ENCODE assay signal across 8 cellular contexts in the genomic region with DNA sequence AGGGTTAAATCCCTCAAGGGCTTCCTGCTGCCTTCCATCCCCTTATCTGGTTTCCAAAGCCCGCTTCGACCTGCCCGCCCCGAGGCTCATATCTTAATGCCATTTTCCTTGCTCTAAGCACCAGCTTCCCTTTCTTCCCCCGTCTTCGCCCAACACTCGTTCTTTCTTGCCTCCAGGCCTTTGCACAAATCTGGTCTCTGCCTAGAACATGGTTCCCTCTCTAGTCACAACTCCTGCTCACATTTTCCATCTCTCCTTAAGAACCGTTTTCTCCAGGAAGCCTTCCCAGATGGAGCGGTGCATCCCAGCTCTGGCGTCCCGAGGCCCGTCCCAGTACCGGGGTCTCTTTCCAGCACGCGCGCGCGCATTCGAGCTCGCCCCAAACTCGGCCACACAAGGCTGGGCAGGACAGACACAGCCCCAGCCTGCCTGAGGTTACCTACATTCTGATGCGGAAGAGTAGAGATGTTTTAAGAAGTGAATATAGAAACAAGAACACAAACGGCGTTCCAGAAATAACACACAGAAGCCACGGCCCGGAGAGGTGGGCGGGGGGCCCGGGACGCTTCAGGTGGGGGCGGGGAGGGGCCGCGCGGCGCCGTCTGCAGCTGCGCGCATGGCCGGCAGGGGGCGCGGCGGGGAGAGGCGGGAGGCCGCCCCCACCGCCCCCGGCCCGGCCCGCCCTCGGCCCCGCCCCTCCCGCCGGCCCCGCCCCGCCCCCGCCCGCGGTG. TPM values are rescaled to one million over a fixed set of nuclear protein-coding genes. Genes with fewer than 3 reads are reported as not detected.
DNase-seq lines count a peak whose midpoint lies in the region; ATAC-seq, FAIRE-seq and TF ChIP-seq lines count a peak whose summit lies in the region.

A gene with protein sequence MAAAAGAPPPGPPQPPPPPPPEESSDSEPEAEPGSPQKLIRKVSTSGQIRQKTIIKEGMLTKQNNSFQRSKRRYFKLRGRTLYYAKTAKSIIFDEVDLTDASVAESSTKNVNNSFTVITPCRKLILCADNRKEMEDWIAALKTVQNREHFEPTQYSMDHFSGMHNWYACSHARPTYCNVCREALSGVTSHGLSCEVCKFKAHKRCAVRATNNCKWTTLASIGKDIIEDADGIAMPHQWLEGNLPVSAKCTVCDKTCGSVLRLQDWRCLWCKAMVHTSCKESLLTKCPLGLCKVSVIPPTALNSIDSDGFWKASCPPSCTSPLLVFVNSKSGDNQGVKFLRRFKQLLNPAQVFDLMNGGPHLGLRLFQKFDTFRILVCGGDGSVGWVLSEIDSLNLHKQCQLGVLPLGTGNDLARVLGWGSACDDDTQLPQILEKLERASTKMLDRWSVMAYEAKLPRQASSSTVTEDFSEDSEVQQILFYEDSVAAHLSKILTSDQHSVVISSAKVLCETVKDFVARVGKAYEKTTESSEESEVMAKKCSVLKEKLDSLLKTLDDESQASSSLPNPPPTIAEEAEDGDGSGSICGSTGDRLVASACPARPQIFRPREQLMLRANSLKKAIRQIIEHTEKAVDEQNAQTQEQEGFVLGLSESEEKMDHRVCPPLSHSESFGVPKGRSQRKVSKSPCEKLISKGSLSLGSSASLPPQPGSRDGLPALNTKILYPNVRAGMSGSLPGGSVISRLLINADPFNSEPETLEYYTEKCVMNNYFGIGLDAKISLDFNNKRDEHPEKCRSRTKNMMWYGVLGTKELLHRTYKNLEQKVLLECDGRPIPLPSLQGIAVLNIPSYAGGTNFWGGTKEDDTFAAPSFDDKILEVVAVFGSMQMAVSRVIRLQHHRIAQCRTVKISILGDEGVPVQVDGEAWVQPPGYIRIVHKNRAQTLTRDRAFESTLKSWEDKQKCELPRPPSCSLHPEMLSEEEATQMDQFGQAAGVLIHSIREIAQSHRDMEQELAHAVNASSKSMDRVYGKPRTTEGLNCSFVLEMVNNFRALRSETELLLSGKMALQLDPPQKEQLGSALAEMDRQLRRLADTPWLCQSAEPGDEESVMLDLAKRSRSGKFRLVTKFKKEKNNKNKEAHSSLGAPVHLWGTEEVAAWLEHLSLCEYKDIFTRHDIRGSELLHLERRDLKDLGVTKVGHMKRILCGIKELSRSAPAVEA (plus strand): TSS at position 726 of the 731 bp plus-strand sequence. CDS start 25 bp downstream, outside the sequence.

- peaks cover 0 to 79% (median 30%) of the 10 kb centered on the region in 12 donors for H3K4me1 ChIP-seq in heart left ventricle
- H3K4me1 ChIP-seq in psoas muscle = peaks cover 45% of the 10 kb centered on the region
- H3K4me1 ChIP-seq in urinary bladder (ENCODE audit: insufficient read depth) = no peaks in the 10 kb centered on the region

- H3K4me3 ChIP-seq in heart left ventricle = peak within 1 kb of the TSS; percentile 39 to 90 (median 70)
- H3K4me3 ChIP-seq in psoas muscle = peak within 1 kb of the TSS; percentile 75
- H3K4me3 ChIP-seq in urinary bladder (ENCODE audit: low read depth, low read length) = peak within 1 kb of the TSS; percentile 96

- H3K9me3 ChIP-seq in heart left ventricle = no peaks in the 10 kb centered on the region
- H3K9me3 ChIP-seq in psoas muscle = no peaks in the 10 kb centered on the region

- FAIRE-seq in D721Med (lab: Jason Lieb, UNC) = no peak

- H3K4me1 Mint-ChIP-seq in activated naive CD8-positive, alpha-beta T cell treated with anti-CD3 and anti-CD28 coated beads for 36 hours = peaks cover 65% of the 10 kb centered on the region

- peak within 1 kb of the TSS; percentile 87 for H3K27ac Mint-ChIP-seq in activated naive CD8-positive, alpha-beta T cell treated with anti-CD3 and anti-CD28 coated beads for 36 hours

- ATAC-seq in SK-N-SH treated with all-trans-retinoic acid at 6 μM for 48 hours (peak; percentile 57), heart left ventricle (peak; percentile 34 to 84 (median 73)), psoas muscle (peak; percentile 84 to 90 (median 85))

- H3K36me3 Mint-ChIP-seq in activated naive CD8-positive, alpha-beta T cell treated with anti-CD3 and anti-CD28 coated beads for 36 hours = peaks cover 35% of the 10 kb centered on the region

- peak within 1 kb of the TSS in 8 of 12 donors; percentile 39 to 81 (median 62) for H3K27ac ChIP-seq in heart left ventricle
- peak within 1 kb of the TSS; percentile 72 for H3K27ac ChIP-seq in psoas muscle
- no peak within 1 kb of the TSS for H3K27ac ChIP-seq in urinary bladder (ENCODE audit: low read depth)

- whole genome bisulfite sequencing in heart left ventricle, 4 donors = 3 to 5% (median 3%) methylated on average over 31 to 56 of the region's 56 CpGs
- 6 to 13% (median 11%) methylated on average over 25 to 55 of the region's 56 CpGs for WGBS in psoas muscle, 3 donors
- WGBS in urinary bladder = 3% methylated on average over 55 of the region's 56 CpGs

- intact Hi-C loops in heart left ventricle (cut with DNase I) (loop anchor here in 8 of 10 donors (1.0 to 10.0 kb wide), 8 partner anchors 31 to 799 kb away; a partner anchor contains a TSS), psoas muscle (cut with DNase I) (loop anchor here in 1 of 2 donors (5.0 kb wide), 1 partner anchor 53 kb away; no protein-coding TSS in a partner anchor)

- H3K27me3 Mint-ChIP-seq in activated naive CD8-positive, alpha-beta T cell treated with anti-CD3 and anti-CD28 coated beads for 36 hours = no peaks in the 10 kb centered on the region

- H3K4me3 Mint-ChIP-seq in activated naive CD8-positive, alpha-beta T cell treated with anti-CD3 and anti-CD28 coated beads for 36 hours = peak within 1 kb of the TSS; percentile 85

- TF ChIP-seq CTCF in D721Med (IDR thresholded peaks at IDR 0.05; ENCODE audit: insufficient read depth, missing control alignments) (peak; percentile 23), GM20000 (IDR thresholded peaks at IDR 0.05; ENCODE audit: extremely low read depth, missing control alignments) (peak; percentile 28), heart left ventricle (IDR thresholded peaks at IDR 0.05) (peak in 9 of 12 donors; percentile 12 to 76 (median 25)), psoas muscle (IDR thresholded peaks at IDR 0.05) (peak; percentile 41)

- H3K9me3 Mint-ChIP-seq in activated naive CD8-positive, alpha-beta T cell treated with anti-CD3 and anti-CD28 coated beads for 36 hours = no peaks in the 10 kb centered on the region

- no peaks in the 10 kb centered on the region for H3K36me3 ChIP-seq in heart left ventricle
- H3K36me3 ChIP-seq in psoas muscle (ENCODE audit: insufficient read depth in 1 of 2, low read depth in 1 of 2) = peaks cover 0 to 2% of the 10 kb centered on the region in 2 donors
- H3K36me3 ChIP-seq in urinary bladder (ENCODE audit: insufficient read depth) = no peaks in the 10 kb centered on the region

- no peaks in the 10 kb centered on the region for H3K27me3 ChIP-seq in heart left ventricle
- no peaks in the 10 kb centered on the region for H3K27me3 ChIP-seq in psoas muscle (ENCODE audit: insufficient read depth in 3 of 3, low read length in 2 of 3)

- DNase-seq in D721Med (ENCODE audit: insufficient read length, low spot score) (peak; percentile 61), GM20000 (ENCODE audit: low spot score) (peak; percentile 98), HuH-7 (ENCODE audit: low spot score) (peak; percentile 77), heart left ventricle (peak; percentile 42 to 85 (median 66)), psoas muscle (peak; percentile 71 to 82)
- DNase-seq in activated naive CD8-positive, alpha-beta T cell treated with anti-CD3 and anti-CD28 coated beads for 36 hours = peak; percentile 79

- no peak for TF ChIP-seq POLR2A in heart left ventricle (IDR thresholded peaks at IDR 0.05)

TF ChIP-seq in SK-N-SH treated with all-trans-retinoic acid at 6 μM for 48 hours, 23 proteins besides CTCF, POLR2A, EP300 and RAD21:
- TF ChIP-seq CSDC2 (CRISPR knock-in tag; IDR thresholded peaks at IDR 0.05) = peak; percentile 20; the same call in 1 of the 2 replicates
- TF ChIP-seq, protein P1, sequence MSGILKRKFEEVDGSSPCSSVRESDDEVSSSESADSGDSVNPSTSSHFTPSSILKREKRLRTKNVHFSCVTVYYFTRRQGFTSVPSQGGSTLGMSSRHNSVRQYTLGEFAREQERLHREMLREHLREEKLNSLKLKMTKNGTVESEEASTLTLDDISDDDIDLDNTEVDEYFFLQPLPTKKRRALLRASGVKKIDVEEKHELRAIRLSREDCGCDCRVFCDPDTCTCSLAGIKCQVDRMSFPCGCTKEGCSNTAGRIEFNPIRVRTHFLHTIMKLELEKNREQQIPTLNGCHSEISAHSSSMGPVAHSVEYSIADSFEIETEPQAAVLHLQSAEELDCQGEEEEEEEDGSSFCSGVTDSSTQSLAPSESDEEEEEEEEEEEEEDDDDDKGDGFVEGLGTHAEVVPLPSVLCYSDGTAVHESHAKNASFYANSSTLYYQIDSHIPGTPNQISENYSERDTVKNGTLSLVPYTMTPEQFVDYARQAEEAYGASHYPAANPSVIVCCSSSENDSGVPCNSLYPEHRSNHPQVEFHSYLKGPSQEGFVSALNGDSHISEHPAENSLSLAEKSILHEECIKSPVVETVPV (CRISPR knock-in tag; IDR thresholded peaks at IDR 0.05) = no peak

RNA-seq across cellular contexts. Expression of the gene that starts here (rescaled TPM):
- 10 to 100 TPM; 63.2 to 76.0 TPM for total RNA-seq in activated naive CD8-positive, alpha-beta T cell treated with anti-CD3 and anti-CD28 coated beads for 36 hours
- total RNA-seq in heart left ventricle (10 to 100 TPM; 15.5 to 67.3 (median 42.8) TPM), psoas muscle (100 to 1,000 TPM in 3 of 4 donors, 10 to 100 TPM in 1; 77.9 to 365 (median 244) TPM), urinary bladder (26.4 TPM)
- polyA plus RNA-seq in heart left ventricle (10 to 100 TPM; 51.2 to 88.6 TPM), psoas muscle (100 to 1,000 TPM in 1 of 3 donors, 10 to 100 TPM in 2; 59.4 to 310 (median 59.6) TPM), urinary bladder (13.3 TPM)
